ENCODE assay signal across 21 cellular contexts in genomic region chr3:119551525-119552063, GRCh38. TPM values are rescaled to one million over a fixed set of nuclear protein-coding genes. Genes with fewer than 3 reads are reported as not detected.
DNase-seq lines count a peak whose midpoint lies in the region; ATAC-seq and TF ChIP-seq lines count a peak whose summit lies in the region.
"Had no signal": no experiment of that assay in that cellular context is flagged by ENCODE, and none has a peak within 500 bp of the region (broad histone marks: within the 10 kb centered on the region; RNA-seq: fewer than 3 reads in every experiment).

No MANE protein-coding gene starts in this region.

- peaks cover 27% of the 10 kb centered on the region for H3K4me1 Mint-ChIP-seq in T-helper 17 cell
- peaks cover 68% of the 10 kb centered on the region for H3K4me1 Mint-ChIP-seq in memory B cell
- H3K4me1 Mint-ChIP-seq in endothelial cell (ENCODE audit: unreplicated experiment) = peaks cover 12% of the 10 kb centered on the region

- H3K27me3 ChIP-seq in DOHH2 (ENCODE audit: control insufficient read depth, low read length) = no peaks in the 10 kb centered on the region
- no peaks in the 10 kb centered on the region for H3K27me3 ChIP-seq in prostate gland (replicated peaks; ENCODE audit: insufficient read depth)
- H3K27me3 ChIP-seq: Peyer's patch had no signal

- H3K4me1 ChIP-seq in DOHH2 (ENCODE audit: control insufficient read depth, low read length) (peaks cover 78% of the 10 kb centered on the region), prostate gland (replicated peaks) (no peaks in the 10 kb centered on the region)
- H3K4me1 ChIP-seq: Caco-2 had no signal

- intact Hi-C loops in prostate gland (cut with DNase I) = no loop called here

- DNase-seq in T-helper 17 cell = no peak
- DNase-seq in memory B cell (ENCODE audit: low spot score in 2 of 2) = no peak
- DNase-seq in endothelial cell (ENCODE audit: low spot score) = no peak
- no peak for DNase-seq in prostate gland (ENCODE audit: low spot score)
- no peak for DNase-seq in T-helper 1 cell
- DNase-seq: Caco-2, DMS153, EL, NCI-H1048, NCI-H146, NCI-H2081, NCI-H524, Peyer's patch, SHP77 had no signal

- WGBS in prostate gland = 89% methylated on average over 7 of the region's 7 CpGs

- no peaks in the 10 kb centered on the region for H3K27me3 Mint-ChIP-seq in T-helper 17 cell
- H3K27me3 Mint-ChIP-seq in memory B cell = no peaks in the 10 kb centered on the region
- peaks cover 2% of the 10 kb centered on the region for H3K27me3 Mint-ChIP-seq in endothelial cell (ENCODE audit: unreplicated experiment)

- peaks cover 2% of the 10 kb centered on the region for H3K36me3 Mint-ChIP-seq in T-helper 17 cell (ENCODE audit: low read depth)
- peaks cover 2% of the 10 kb centered on the region for H3K36me3 Mint-ChIP-seq in memory B cell
- no peaks in the 10 kb centered on the region for H3K36me3 Mint-ChIP-seq in endothelial cell (ENCODE audit: low read depth, unreplicated experiment)
- H3K36me3 Mint-ChIP-seq: CD14-positive monocyte had no signal

- no peaks in the 10 kb centered on the region for H4K20me1 ChIP-seq in DOHH2 (ENCODE audit: control insufficient read depth, insufficient read depth, low read depth, low read length)

- peak overlapping the region; percentile 42 for H3K4me3 ChIP-seq in DOHH2 (ENCODE audit: low read length)
- no peak overlapping the region for H3K4me3 ChIP-seq in prostate gland
- H3K4me3 ChIP-seq: Peyer's patch had no signal

- no peak overlapping the region for H3K27ac Mint-ChIP-seq in T-helper 17 cell
- peak overlapping the region; percentile 92 for H3K27ac Mint-ChIP-seq in memory B cell
- H3K27ac Mint-ChIP-seq in endothelial cell (ENCODE audit: unreplicated experiment) = no peak overlapping the region

- H3K27ac ChIP-seq in DOHH2 (ENCODE audit: low read depth, low read length) (peak overlapping the region; percentile 53), prostate gland (no peak overlapping the region)
- H3K27ac ChIP-seq: Peyer's patch had no signal

- no peak for TF ChIP-seq POLR2A in prostate gland (IDR thresholded peaks at IDR 0.05)

- H3K4me2 ChIP-seq in DOHH2 (ENCODE audit: low read length) = peak overlapping the region; percentile 58

- H3K9me3 ChIP-seq in DOHH2 (ENCODE audit: control insufficient read depth, insufficient read depth, low read length) (no peaks in the 10 kb centered on the region), T-helper 17 cell (ENCODE audit: control insufficient read depth, low read length, poor library complexity, severe bottlenecking) (no peaks in the 10 kb centered on the region), prostate gland (no peaks in the 10 kb centered on the region)
- H3K9me3 ChIP-seq: Caco-2, Peyer's patch had no signal

- ATAC-seq in GM18867 (IDR thresholded peaks at IDR 0.05; ENCODE audit: unreplicated experiment) (peak; percentile 22), T-helper 17 cell (peak; percentile 16), memory B cell (ENCODE audit: low read depth) (peak; percentile 66), HG02588 (IDR thresholded peaks at IDR 0.05; ENCODE audit: unreplicated experiment) (no peak)

- no peaks in the 10 kb centered on the region for H3F3A ChIP-seq in DOHH2 (ENCODE audit: control insufficient read depth, insufficient read depth)

- H3K9me3 Mint-ChIP-seq in memory B cell (no peaks in the 10 kb centered on the region), endothelial cell (ENCODE audit: unreplicated experiment) (no peaks in the 10 kb centered on the region)

- peaks cover 3% of the 10 kb centered on the region; the same call in 1 of the 2 replicates for H3K79me2 ChIP-seq in DOHH2 (ENCODE audit: control insufficient read depth, low read length)

- H3K9me2 ChIP-seq in DOHH2 (replicated peaks; ENCODE audit: control insufficient read depth, low read length) = no peaks in the 10 kb centered on the region

- TF ChIP-seq CTCF in DOHH2 (IDR thresholded peaks at IDR 0.05; ENCODE audit: low read depth, low read length, poor library complexity, severe bottlenecking) = no peak
- TF ChIP-seq CTCF in endothelial cell (IDR thresholded peaks at IDR 0.05; ENCODE audit: unreplicated experiment) = no peak
- TF ChIP-seq CTCF in prostate gland (IDR thresholded peaks at IDR 0.05) = no peak

- H3K36me3 ChIP-seq in DOHH2 (ENCODE audit: control insufficient read depth, low read length) (peaks cover 24% of the 10 kb centered on the region), prostate gland (no peaks in the 10 kb centered on the region)
- H3K36me3 ChIP-seq: Peyer's patch had no signal

- H3K4me3 Mint-ChIP-seq in T-helper 17 cell (no peak overlapping the region), memory B cell (peak overlapping the region; percentile 73), endothelial cell (ENCODE audit: unreplicated experiment) (no peak overlapping the region)
- H3K4me3 Mint-ChIP-seq: CD14-positive monocyte had no signal

RNA-seq across cellular contexts. Expression of gene CD80, which starts 7.8 kb away (rescaled TPM):
- total RNA-seq in T-helper 17 cell (10 to 100 TPM; 13.9 to 14.1 TPM), endothelial cell (ENCODE audit: unreplicated experiment) (not detected), prostate gland (not detected)
- total RNA-seq: A673, Caco-2, MCF 10A had no signal

RNA-seq across cellular contexts. Expression of gene ADPRH, which starts 27.7 kb away (rescaled TPM):
- total RNA-seq in T-helper 17 cell (1 to 10 TPM; 3.6 to 3.7 TPM), endothelial cell (ENCODE audit: unreplicated experiment) (5.1 TPM), prostate gland (10 to 100 TPM in 1 of 2 donors, 1 to 10 TPM in 1; 8.2 to 14.8 TPM)
- total RNA-seq: MCF 10A had no signal

RNA-seq across cellular contexts. Expression of gene PLA1A, which starts 46.1 kb away (rescaled TPM):
- total RNA-seq in T-helper 17 cell (under 1 TPM in 1 of 2 donors, not detected in 1; 0.45 TPM), endothelial cell (ENCODE audit: unreplicated experiment) (0.80 TPM), prostate gland (1 to 10 TPM; 2.8 to 9.1 TPM)
- total RNA-seq: A673; MCF 10A; T-helper 2 cell treated with Interferon-gamma antibody and Interleukin-4, amounts not matched to agents 100 ng/mL and 5 ng/mL, for 36 hours had no signal

RNA-seq across cellular contexts. Expression of gene TIMMDC1, which starts 53.2 kb away (rescaled TPM):
- total RNA-seq in T-helper 17 cell = 10 to 100 TPM; 26.9 to 29.5 TPM
- 83.0 TPM for total RNA-seq in endothelial cell (ENCODE audit: unreplicated experiment)
- total RNA-seq in prostate gland = 10 to 100 TPM; 65.7 to 67.7 TPM

Comparison
In these comparisons a context has a peak if more than half of its experiments do, and no peak if none do; other contexts are left out.
1. RNA of gene CD80, which starts 7.8 kb away (total RNA-seq): 13.9 to 14.1 TPM in T-helper 17 cell; not detected in prostate gland and not detected in endothelial cell (single experiment); every median in the first group is over 10 times any median in the second.